In genomic region chr2:157194097-157194688, GRCh38 we compare ENCODE assay signal across 8 cellular contexts.
DNase-seq lines count a peak whose midpoint lies in the region; ATAC-seq and TF ChIP-seq lines count a peak whose summit lies in the region.

No MANE protein-coding gene starts in this region.

- no CpG with 5 or more reads among the region's 2 CpGs for WGBS in iPS DF 6.9 (ENCODE audit: insufficient coverage, insufficient read length)

- H3K4me3 ChIP-seq in iPS DF 6.9 (ENCODE audit: low read length) (no peak overlapping the region), thoracic aorta (no peak overlapping the region)

- no peak overlapping the region for H3K4me3 Mint-ChIP-seq in Calu3 (ENCODE audit: low read depth, unreplicated experiment)

- H3K27me3 Mint-ChIP-seq in Calu3 (ENCODE audit: unreplicated experiment): no peaks in the 10 kb centered on the region

- DNase-seq in Calu3 (peak; percentile 28), NCI-H2227 treated with DMSO at 0.1 percent for 48 hours (lab: John Stamatoyannopoulos, UW) (peak; percentile 80), amniotic stem cell (lab: John Stamatoyannopoulos, UW) (peak; percentile 39), iPS DF 6.9 (ENCODE audit: low read depth, low spot score) (peak; percentile 5), thoracic aorta (ENCODE audit: low spot score) (no peak)
- DNase-seq in activated CD8-positive, alpha-beta memory T cell treated with anti-CD3 and anti-CD28 coated beads, Interleukin-2, amount 50 U/mL, for 4 hours: no peak

- H3K4me1 ChIP-seq in iPS DF 6.9 (ENCODE audit: control insufficient read depth, insufficient read depth, low read length) (no peaks in the 10 kb centered on the region), thoracic aorta (ENCODE audit: control insufficient read depth in 1 of 2, low read depth in 2 of 2) (no peaks in the 10 kb centered on the region)

- no TSS peak for BruUV-seq in Calu3 (replicated peaks; lab: Mats Ljungman, UMichigan)

- ATAC-seq in GM18861 (IDR thresholded peaks at IDR 0.05; ENCODE audit: unreplicated experiment): peak; percentile 67
- peak; percentile 70 for ATAC-seq in HG03060 (IDR thresholded peaks at IDR 0.05; ENCODE audit: low read depth, unreplicated experiment)
- ATAC-seq in thoracic aorta (ENCODE audit: insufficient number of reproducible peaks, low FRiP score, low read depth): no peak

- TF ChIP-seq CTCF in Calu3 (IDR thresholded peaks at IDR 0.05; ENCODE audit: unreplicated experiment) (peak; percentile 41), thoracic aorta (IDR thresholded peaks at IDR 0.05) (peak; percentile 61)

- H3K27ac ChIP-seq in iPS DF 6.9 (ENCODE audit: low read length): no peak overlapping the region
- no peak overlapping the region for H3K27ac ChIP-seq in thoracic aorta

- intact Hi-C loops in Calu3 (cut with micrococcal nuclease; ENCODE audit: unreplicated experiment): loop anchor here (1.0 to 10.0 kb wide), 7 partner anchors 87 to 1825 kb away; partner anchors contain the start of gene NR4A2

- no peaks in the 10 kb centered on the region for H3K9me3 ChIP-seq in iPS DF 6.9 (ENCODE audit: control insufficient read depth, insufficient read depth, low read length)
- no peaks in the 10 kb centered on the region for H3K9me3 ChIP-seq in thoracic aorta

- H3K27ac Mint-ChIP-seq in Calu3 (ENCODE audit: unreplicated experiment): peak overlapping the region; percentile 77

- H3K27me3 ChIP-seq in iPS DF 6.9 (ENCODE audit: control insufficient read depth, insufficient read depth, low read length): no peaks in the 10 kb centered on the region
- H3K27me3 ChIP-seq in thoracic aorta (replicated peaks; ENCODE audit: insufficient read depth): no peaks in the 10 kb centered on the region

- H3K9me3 Mint-ChIP-seq in Calu3 (ENCODE audit: low read depth, unreplicated experiment): no peaks in the 10 kb centered on the region

- no peaks in the 10 kb centered on the region for H3K36me3 Mint-ChIP-seq in Calu3 (ENCODE audit: insufficient read depth, unreplicated experiment)

- no peaks in the 10 kb centered on the region for H3K36me3 ChIP-seq in iPS DF 6.9 (ENCODE audit: control insufficient read depth, insufficient read depth, low read length)
- no peaks in the 10 kb centered on the region for H3K36me3 ChIP-seq in thoracic aorta

- CTCF ChIA-PET in Calu3 (lab: Charles Lee): interaction anchor here (0.6 to 1.8 kb wide), 5 partner anchors 11 to 859 kb away, joined by 3 to 9 read pairs (median 6); no protein-coding TSS in a partner anchor

- peaks cover 16% of the 10 kb centered on the region for H3K4me1 Mint-ChIP-seq in Calu3 (ENCODE audit: low read depth, unreplicated experiment)

Comparison
In these comparisons a context has a peak if more than half of its experiments do, and no peak if none do; other contexts are left out.
1. DNase-seq: peak in Calu3 (single experiment), NCI-H2227 treated with DMSO at 0.1 percent for 48 hours (single experiment), amniotic stem cell (single experiment) and iPS DF 6.9 (single experiment); none in thoracic aorta (single experiment) and activated CD8-positive, alpha-beta memory T cell treated with anti-CD3 and anti-CD28 coated beads, Interleukin-2, amount 50 U/mL, for 4 hours (single experiment).